1 cellular context compared by ENCODE assay signal in genomic region chr17:3909257-3909656, GRCh38.
TF ChIP-seq lines count a peak whose summit lies in the region.

No MANE protein-coding gene starts in this region.

TF ChIP-seq in K562, 482 proteins besides CTCF, POLR2A, EP300 and RAD21:
- TF ChIP-seq POLR2G (IDR thresholded peaks at IDR 0.05; ENCODE audit: low read depth, low read length) (0 out of 2 replicates have a peak, but pooled peaks have one; percentile 8), CBFB (CRISPR knock-in tag; IDR thresholded peaks at IDR 0.05) (no peak)
